ENCODE assay signal across 20 cellular contexts in genomic region chr16:72236866-72237265, GRCh38.
"Had no signal": no experiment of that assay in that cellular context is flagged by ENCODE, and none has a peak within 500 bp of the region (broad histone marks: within the 10 kb centered on the region; RNA-seq: fewer than 3 reads in every experiment).

No MANE protein-coding gene starts in this region.

- H3K4me3 ChIP-seq: left ventricle myocardium inferior, lung, mucosa of descending colon, ovary, right atrium auricular region, right lobe of liver, smooth muscle cell, tibial nerve, uterus had no signal

- FAIRE-seq: islet of Langerhans had no signal

- H3K4me2 ChIP-seq: smooth muscle cell had no signal

- H3K27ac ChIP-seq: left ventricle myocardium inferior, ovary, right atrium auricular region, right lobe of liver, tibial nerve, uterus had no signal

- DNase-seq: immature natural killer cell; left ventricle myocardium inferior; midbrain; mucosa of descending colon; naive thymus-derived CD4-positive, alpha-beta T cell; ovary; right lobe of liver; stimulated activated CD4-positive, alpha-beta T cell treated with anti-CD3 and anti-CD28 coated beads, Interleukin-1b, Interleukin-23, amount 100 ng/mL, for 48 hours; stimulated activated CD4-positive, alpha-beta T cell treated with anti-CD3 and anti-CD28 coated beads, Interleukin-2, amount 100 ng/mL, for 48 hours; stimulated activated CD4-positive, alpha-beta T cell treated with anti-CD3 and anti-CD28 coated beads, Interleukin-4, amount 100 ng/mL, for 4 hours; stimulated activated CD8-positive, alpha-beta memory T cell treated with anti-CD3 and anti-CD28 coated beads, Interleukin-4, amount 100 ng/mL, for 48 hours; stimulated activated naive CD4-positive, alpha-beta T cell treated with Interleukin-2 at 50 U/mL for 16 hours; stimulated activated naive CD8-positive, alpha-beta T cell treated with anti-CD3 and anti-CD28 coated beads, Interleukin-15, amount 100 ng/mL, for 72 hours; substantia nigra; uterus had no signal

- H3K4me1 ChIP-seq: left ventricle myocardium inferior, right atrium auricular region, right lobe of liver, tibial nerve, uterus had no signal

- H3K9me3 ChIP-seq: mucosa of descending colon, ovary, right atrium auricular region, right lobe of liver, tibial nerve, uterus had no signal

- H3K27me3 ChIP-seq: ovary, right atrium auricular region, tibial nerve, uterus had no signal

- H3K36me3 ChIP-seq: left ventricle myocardium inferior, ovary, right atrium auricular region, right lobe of liver, tibial nerve, uterus had no signal
